ENCODE assay signal across 8 cellular contexts in genomic region chr3:5016218-5017161, GRCh38. TPM values are rescaled to one million over a fixed set of nuclear protein-coding genes. Genes with fewer than 3 reads are reported as not detected.
DNase-seq lines count a peak whose midpoint lies in the region; ATAC-seq and TF ChIP-seq lines count a peak whose summit lies in the region.

No MANE protein-coding gene starts in this region.

- H3K27me3 Mint-ChIP-seq in CD4-positive, alpha-beta T cell = no peaks in the 10 kb centered on the region
- peaks cover 0 to 9% of the 10 kb centered on the region in 2 donors for H3K27me3 Mint-ChIP-seq in T-cell

- intact Hi-C loops in CD4-positive, alpha-beta T cell (cut with DNase I, micrococcal nuclease) = loop anchor here in 1 of 2 experiments (5.0 kb wide), 1 partner anchor 184 kb away; no protein-coding TSS in a partner anchor
- intact Hi-C loops in esophagus squamous epithelium (cut with DNase I) = no loop called here

- ATAC-seq in CD4-positive, alpha-beta T cell (ENCODE audit: poor library complexity) = peak; percentile 44
- ATAC-seq in GM19397 (IDR thresholded peaks at IDR 0.05; ENCODE audit: unreplicated experiment) (peak; percentile 34), HG03432 (IDR thresholded peaks at IDR 0.05; ENCODE audit: unreplicated experiment) (peak; percentile 57), T-cell (replicated peaks in 1 of 4) (peak; percentile 39 to 65 (median 62))

- H3K4me3 ChIP-seq in esophagus squamous epithelium = no peak overlapping the region

- no peak for TF ChIP-seq CTCF in CD4-positive, alpha-beta T cell (IDR thresholded peaks at IDR 0.05)
- TF ChIP-seq CTCF in esophagus squamous epithelium (IDR thresholded peaks at IDR 0.05) = no peak

- no peaks in the 10 kb centered on the region for H3K36me3 ChIP-seq in esophagus squamous epithelium

- H3K36me3 Mint-ChIP-seq in CD4-positive, alpha-beta T cell (ENCODE audit: low read depth) = no peaks in the 10 kb centered on the region
- no peaks in the 10 kb centered on the region for H3K36me3 Mint-ChIP-seq in T-cell

- H3K27me3 ChIP-seq in CD4-positive, alpha-beta T cell (ENCODE audit: control insufficient read depth, insufficient read depth, low read length) = no peaks in the 10 kb centered on the region
- no peaks in the 10 kb centered on the region for H3K27me3 ChIP-seq in esophagus squamous epithelium

- peaks cover 46 to 92% (median 74%) of the 10 kb centered on the region in 3 donors for H3K4me1 ChIP-seq in esophagus squamous epithelium

- H3K4me3 Mint-ChIP-seq in CD4-positive, alpha-beta T cell = peak overlapping the region; percentile 43
- H3K4me3 Mint-ChIP-seq in T-cell = peak overlapping the region in 2 of 3 donors; percentile 5 to 41

- H3K4me1 Mint-ChIP-seq in CD4-positive, alpha-beta T cell (ENCODE audit: low read depth) = peaks cover 46% of the 10 kb centered on the region
- H3K4me1 Mint-ChIP-seq in T-cell = peaks cover 53 to 89% (median 54%) of the 10 kb centered on the region in 3 donors

- H3K9me3 ChIP-seq in CD4-positive, alpha-beta T cell (ENCODE audit: control insufficient read depth, low read length) = no peaks in the 10 kb centered on the region
- no peaks in the 10 kb centered on the region for H3K9me3 ChIP-seq in esophagus squamous epithelium

- WGBS in esophagus squamous epithelium, 2 donors = 35 to 42% methylated on average over 11 of the region's 11 CpGs

- TF ChIP-seq POLR2A in esophagus squamous epithelium (IDR thresholded peaks at IDR 0.05) = peak in 1 of 4 donors; percentile 9

- H3K27ac Mint-ChIP-seq in CD4-positive, alpha-beta T cell = peak overlapping the region; percentile 86
- H3K27ac Mint-ChIP-seq in T-cell = peak overlapping the region; percentile 71 to 76

- CTCF ChIA-PET in CD4-positive, alpha-beta T cell (lab: Charles Lee) = interaction anchor here (1.1 to 3.4 kb wide), 6 partner anchors 10 to 305 kb away, joined by 3 to 23 read pairs (median 6); no protein-coding TSS in a partner anchor
- CTCF ChIA-PET in T-cell (lab: Charles Lee) = interaction anchor here (0.5 to 1.8 kb wide), 7 partner anchors 8 to 429 kb away, joined by 3 to 8 read pairs (median 4); no protein-coding TSS in a partner anchor

- H3K27ac ChIP-seq in CD4-positive, alpha-beta T cell (ENCODE audit: low read depth, low read length) = no peak overlapping the region
- H3K27ac ChIP-seq in esophagus squamous epithelium = peak overlapping the region; percentile 89 to 93 (median 92)

- DNase-seq in CD4-positive, alpha-beta T cell = peak in 8 of 10 experiments; percentile 13 to 40 (median 23)
- DNase-seq in T-cell = peak in 21 of 34 experiments; percentile 9 to 52 (median 30)
- DNase-seq in esophagus squamous epithelium (lab: John Stamatoyannopoulos, UW) = no peak
- peak; percentile 65 for DNase-seq in renal cortical epithelial cell (ENCODE audit: low read depth)
- DNase-seq in superior temporal gyrus (ENCODE audit: extremely low spot score) = no peak
- no peak for DNase-seq in iPS-NIHi11 (ENCODE audit: low spot score)

- POLR2A ChIA-PET in CD4-positive, alpha-beta T cell (lab: Charles Lee) = interaction anchor here (0.7 to 4.5 kb wide), 5 partner anchors 29 to 37 kb away, joined by 3 to 16 read pairs (median 3); partner anchors contain the start of gene BHLHE40
- POLR2A ChIA-PET in T-cell (lab: Charles Lee) = interaction anchor here (0.9 to 1.4 kb wide), 4 partner anchors 8 to 38 kb away, joined by 3 to 6 read pairs (median 4); partner anchors contain the start of gene BHLHE40 (in 1 of the 2)

- H3K9me3 Mint-ChIP-seq in CD4-positive, alpha-beta T cell = no peaks in the 10 kb centered on the region
- H3K9me3 Mint-ChIP-seq in T-cell = no peaks in the 10 kb centered on the region

RNA-seq across cellular contexts. Expression of gene BHLHE40, which starts 37.3 kb away (rescaled TPM):
- total RNA-seq in CD4-positive, alpha-beta T cell = 100 to 1,000 TPM; 167 to 182 TPM
- total RNA-seq in T-cell = 100 to 1,000 TPM in 1 of 5 donors, 10 to 100 TPM in 4; 54.1 to 177 (median 85.8) TPM
- total RNA-seq in esophagus squamous epithelium = 100 to 1,000 TPM; 124 to 194 (median 153) TPM
- 35.9 and 75.4 TPM in 2 replicates for total RNA-seq in renal cortical epithelial cell

Comparison
In these comparisons a context has a peak if more than half of its experiments do, and no peak if none do; other contexts are left out.
1. DNase-seq: peak in CD4-positive, alpha-beta T cell (8 of 10), T-cell (21 of 34) and renal cortical epithelial cell (single experiment); none in esophagus squamous epithelium (single experiment), superior temporal gyrus (single experiment) and iPS-NIHi11 (single experiment).
2. Peak in every context shown above with its lines, with median percentiles within 50 percentile points of each other: ATAC-seq.